Comparison of ENCODE assay signal across 22 cellular contexts in the genomic region with DNA sequence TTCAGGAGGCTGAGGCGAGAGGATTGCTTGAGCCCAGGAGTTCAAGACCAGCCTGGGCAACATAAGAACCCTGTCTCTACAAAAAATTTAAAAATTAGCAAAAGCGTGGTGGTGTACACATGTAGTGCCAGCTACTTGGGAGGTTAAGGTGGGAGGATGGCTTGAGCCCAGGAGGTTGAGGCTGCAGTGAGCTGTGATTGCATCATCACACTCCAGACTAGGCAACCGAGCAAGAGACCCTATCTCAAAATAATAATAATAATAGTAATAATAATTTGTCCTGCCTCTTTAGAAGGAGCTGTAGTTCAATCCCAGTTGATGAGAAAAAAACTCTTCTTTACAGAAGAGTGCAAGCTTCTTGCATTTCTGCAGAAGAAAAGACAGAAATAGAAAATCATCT.
"Had no signal": no experiment of that assay in that cellular context is flagged by ENCODE, and none has a peak within 500 bp of the region (broad histone marks: within the 10 kb centered on the region; RNA-seq: fewer than 3 reads in every experiment).

No MANE protein-coding gene starts in this region.

- ATAC-seq: T-cell had no signal

- H3K9me3 Mint-ChIP-seq: T-cell had no signal

- DNase-seq: Karpas-422, KG1, MG63, NCI-H1092, NCI-H1105 treated with DMSO at 0.1 percent for 48 hours, NCI-H1417 treated with DMSO at 0.1 percent for 48 hours, NCI-H146, NCI-H1694 treated with DMSO at 0.1 percent for 48 hours, NCI-H1930, NCI-H2081, NCI-H2107, NCI-H2227 treated with DMSO at 0.1 percent for 48 hours, NCI-H510A, NCI-H524 treated with DMSO at 0.1 percent for 48 hours, NCI-H69, NCI-H774, Right ventricle myocardium superior, RPMI8226, SK-N-SH, SW 1271, T-cell had no signal

- H3K4me3 ChIP-seq: MG63 had no signal

- H3K27me3 ChIP-seq: MG63 had no signal

- H3K9ac ChIP-seq: SK-N-SH had no signal

- H3K4me3 Mint-ChIP-seq: T-cell had no signal

- H3K36me3 Mint-ChIP-seq: T-cell had no signal

- H3K9me3 ChIP-seq: MG63, SK-N-SH had no signal

- FAIRE-seq: RCC 7860 had no signal

- H3K36me3 ChIP-seq: MG63 had no signal

- H3K27ac Mint-ChIP-seq: T-cell had no signal

- H3K4me2 ChIP-seq: SK-N-SH had no signal
